1 cellular context compared by ENCODE assay signal in genomic region chr1:113905435-113905861, GRCh38.
TF ChIP-seq lines count a peak whose summit lies in the region.

No MANE protein-coding gene starts in this region.

TF ChIP-seq in HCT116, 20 proteins besides CTCF, POLR2A, EP300 and RAD21 (continued from another document):
- no peak for TF ChIP-seq REST (IDR thresholded peaks at IDR 0.05; ENCODE audit: low read depth)
- TF ChIP-seq ELF1 (IDR thresholded peaks at IDR 0.05; ENCODE audit: borderline replicate concordance, low read depth): no peak
- TF ChIP-seq, protein P1, sequence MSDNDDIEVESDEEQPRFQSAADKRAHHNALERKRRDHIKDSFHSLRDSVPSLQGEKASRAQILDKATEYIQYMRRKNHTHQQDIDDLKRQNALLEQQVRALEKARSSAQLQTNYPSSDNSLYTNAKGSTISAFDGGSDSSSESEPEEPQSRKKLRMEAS (IDR thresholded peaks at IDR 0.05): no peak
